9 cellular contexts compared by ENCODE assay signal in genomic region chr2:234257859-234258561, GRCh38.
A peak's percentile ranks its signal among the peaks of the same experiment; 100 is the strongest.
DNase-seq lines count a peak whose midpoint lies in the region; ATAC-seq, FAIRE-seq and TF ChIP-seq lines count a peak whose summit lies in the region.
"Had no signal": no experiment of that assay in that cellular context is flagged by ENCODE, and none has a peak within 500 bp of the region (broad histone marks: within the 10 kb centered on the region; RNA-seq: fewer than 3 reads in every experiment).

No MANE protein-coding gene starts in this region.

- no peak overlapping the region for H2AK5ac ChIP-seq in H1 (ENCODE audit: low read depth, low read length)

- in situ Hi-C loops in Panc1 (cut with HindIII; ENCODE audit: low pct_unique_long_range_greater_than_20kb, low sequenced_read_pairs), result no loop called here

- no peak overlapping the region for H3K56ac ChIP-seq in H1 (replicated peaks; ENCODE audit: insufficient read length, low read depth, low read length)

- no peak overlapping the region for H3K9ac ChIP-seq in H1 (replicated peaks in 1 of 4; ENCODE audit: extremely low read depth in 1 of 4, low read depth in 3 of 4, low read length in 3 of 4)

- H3K18ac ChIP-seq in H1 (ENCODE audit: extremely low read depth, low read length), result no peak overlapping the region

- H3K23me2 ChIP-seq in H1 (ENCODE audit: low read depth, low read length), result no peaks in the 10 kb centered on the region

- TF ChIP-seq CTCF in right atrium auricular region (IDR thresholded peaks at IDR 0.05) (peak in 1 of 2 donors; percentile 50), Panc1 (IDR thresholded peaks at IDR 0.05) (peak; percentile 82), H1 (IDR thresholded peaks at IDR 0.05; ENCODE audit: control extremely low read depth in 1 of 3, insufficient read depth in 1 of 3, low read depth in 1 of 3, low read length in 3 of 3) (peak; percentile 51 to 67 (median 56)), GM20000 (IDR thresholded peaks at IDR 0.05; ENCODE audit: extremely low read depth, missing control alignments) (no peak)

- H3K27ac ChIP-seq in right atrium auricular region (no peak overlapping the region), Panc1 (ENCODE audit: low read length) (peak overlapping the region; percentile 99), H1 (ENCODE audit: low read depth, low read length) (no peak overlapping the region)

- no peak overlapping the region for H2BK15ac ChIP-seq in H1 (ENCODE audit: low read length)

- POLR2A ChIA-PET in Panc1 (lab: Charles Lee), result interaction anchor here (0.5 kb wide), 2 partner anchors 397 to 805 kb away, joined by 3 to 8 read pairs; no protein-coding TSS in a partner anchor
- POLR2A ChIA-PET in H1 (lab: Charles Lee; ENCODE audit: partially characterized antibody), result interaction anchor here (0.8 kb wide), 1 partner anchor 10 kb away, joined by 3 read pairs; no protein-coding TSS in a partner anchor

- peak; percentile 46 to 67; a peak in 3 of 4 replicates for TF ChIP-seq RAD21 in H1 (IDR thresholded peaks at IDR 0.05 in 1 of 2, conservative IDR thresholded peaks at IDR 0.05 in 1 of 2; ENCODE audit: low read depth in 2 of 2, low read length in 2 of 2)

- H2BK120ac ChIP-seq in H1 (replicated peaks; ENCODE audit: low read depth, low read length), result no peak overlapping the region

- H3K4me2 ChIP-seq in H1 (ENCODE audit: insufficient read depth in 1 of 2, low read depth in 2 of 2, low read length in 2 of 2), result no peak overlapping the region

- no peak overlapping the region for H4K5ac ChIP-seq in H1 (ENCODE audit: insufficient read length, low read depth, low read length)

- no peak overlapping the region for H2BK12ac ChIP-seq in H1 (ENCODE audit: low read depth, low read length)

- no peak overlapping the region for H2BK5ac ChIP-seq in H1 (ENCODE audit: low read depth, low read length)

- intact Hi-C loops in Right ventricle myocardium inferior (cut with DNase I), result loop anchor here (10.0 kb wide), 1 partner anchor 123 kb away; no protein-coding TSS in a partner anchor
- intact Hi-C loops in Panc1 (cut with micrococcal nuclease; ENCODE audit: unreplicated experiment), result loop anchor here (5.0 kb wide), 3 partner anchors 121 to 281 kb away; no protein-coding TSS in a partner anchor

- DNase-seq in Right ventricle myocardium inferior (ENCODE audit: missing footprints) (no peak), right atrium auricular region (ENCODE audit: low spot score) (no peak), Panc1 (ENCODE audit: low read depth, low spot score) (peak; percentile 94), H1 (ENCODE audit: low read depth in 1 of 2, low spot score in 2 of 2) (peak; percentile 53 to 54), myocyte (ENCODE audit: low read depth) (peak; percentile 95), GM20000 (ENCODE audit: low spot score) (no peak)

- no peak overlapping the region for H3K23ac ChIP-seq in H1 (ENCODE audit: insufficient read length)

- no peak overlapping the region for H3K14ac ChIP-seq in H1 (ENCODE audit: insufficient read length)

- no peak for FAIRE-seq in H1 (lab: Jason Lieb, UNC)
- FAIRE-seq: GM12878 had no signal

- BruUV-seq in Panc1 (replicated peaks; lab: Mats Ljungman, UMichigan), result no TSS peak

- H2AFZ ChIP-seq in H1 (ENCODE audit: low read length), result peak overlapping the region; percentile 92

- H3K36me3 ChIP-seq in right atrium auricular region, result no peaks in the 10 kb centered on the region
- no peaks in the 10 kb centered on the region for H3K36me3 ChIP-seq in Panc1 (ENCODE audit: control insufficient read depth, insufficient read depth, low read length)
- no peaks in the 10 kb centered on the region for H3K36me3 ChIP-seq in H1 (ENCODE audit: control insufficient read depth in 2 of 4, insufficient read depth in 4 of 4, low read length in 3 of 4)

- ATAC-seq in Right ventricle myocardium inferior (peak; percentile 31), Panc1 (peak; percentile 98), HG03139 (IDR thresholded peaks at IDR 0.05; ENCODE audit: unreplicated experiment) (no peak), HG03460 (IDR thresholded peaks at IDR 0.05; ENCODE audit: unreplicated experiment) (no peak)
- ATAC-seq: GM12878 had no signal

- H3K4me3 ChIP-seq in right atrium auricular region (no peak overlapping the region), Panc1 (ENCODE audit: low read depth in 2 of 2, low read length in 2 of 2) (no peak overlapping the region), H1 (ENCODE audit: extremely low read depth in 1 of 4, insufficient read depth in 2 of 4, low read depth in 3 of 4, low read length in 4 of 4) (no peak overlapping the region)
- H3K4me3 ChIP-seq: GM12878 had no signal

- TF ChIP-seq POLR2A in H1 (IDR thresholded peaks at IDR 0.05; ENCODE audit: control extremely low read depth in 1 of 2, low read depth in 2 of 2, low read length in 2 of 2), result no peak

- no peaks in the 10 kb centered on the region for H3K79me1 ChIP-seq in H1 (ENCODE audit: low read depth, low read length)

- H3K4ac ChIP-seq in H1 (replicated peaks; ENCODE audit: insufficient read length, low read depth, low read length), result no peak overlapping the region

- H3K4me1 ChIP-seq in right atrium auricular region (no peaks in the 10 kb centered on the region), Panc1 (ENCODE audit: control insufficient read depth, insufficient read depth, low read length) (peaks cover 45% of the 10 kb centered on the region), H1 (replicated peaks in 1 of 4; ENCODE audit: control insufficient read depth in 3 of 4, insufficient read depth in 4 of 4, low read length in 3 of 4) (peaks cover 0 to 5% (median 0%) of the 10 kb centered on the region in 4 experiments; a peak in 2 of 7 replicates)

- H3K27me3 ChIP-seq in right atrium auricular region (no peaks in the 10 kb centered on the region), Panc1 (ENCODE audit: control insufficient read depth, insufficient read depth, low read length) (no peaks in the 10 kb centered on the region), H1 (replicated peaks in 1 of 4; ENCODE audit: control insufficient read depth in 3 of 4, extremely low read depth in 1 of 4, insufficient read depth in 3 of 4, low read length in 3 of 4) (no peaks in the 10 kb centered on the region)

- WGBS in H1 (ENCODE audit: extremely low coverage in 1 of 2, insufficient coverage in 1 of 2, insufficient read length in 1 of 2, insufficient replicate concordance in 2 of 2, low coverage in 1 of 2, low lambda C conversion rate in 2 of 2, missing lambda C conversion rate in 1 of 2), 2 experiments, result 73% methylated on average over 10 of the region's 10 CpGs; no CpG with 5 or more reads in 1 of the 2 experiments

- H4K20me1 ChIP-seq in H1 (replicated peaks in 1 of 2; ENCODE audit: control insufficient read depth in 1 of 2, insufficient read depth in 2 of 2, low read length in 2 of 2), result no peaks in the 10 kb centered on the region

- H3K79me2 ChIP-seq in H1 (ENCODE audit: control insufficient read depth in 1 of 2, insufficient read depth in 2 of 2, low read length in 2 of 2), result no peaks in the 10 kb centered on the region

- TF ChIP-seq EP300 in H1 (IDR thresholded peaks at IDR 0.05; ENCODE audit: borderline replicate concordance in 1 of 2, low read depth in 2 of 2, low read length in 2 of 2), result no peak

- H3K9me3 ChIP-seq in right atrium auricular region (no peaks in the 10 kb centered on the region), Panc1 (ENCODE audit: control insufficient read depth, insufficient read depth, low read depth, low read length) (peaks cover 23% of the 10 kb centered on the region; the same call in 1 of the 2 replicates), H1 (ENCODE audit: insufficient read depth in 2 of 2, low read depth in 1 of 2, low read length in 1 of 2) (no peaks in the 10 kb centered on the region)

- no peak overlapping the region for H4K91ac ChIP-seq in H1 (replicated peaks; ENCODE audit: insufficient read length, low read length)

- no peak overlapping the region for H4K8ac ChIP-seq in H1 (ENCODE audit: extremely low read depth, insufficient read depth, low read length)

- H2BK20ac ChIP-seq in H1 (ENCODE audit: low read length), result no peak overlapping the region

- CTCF ChIA-PET in Panc1 (lab: Charles Lee) (interaction anchor here (0.5 kb wide), 1 partner anchor 1510 kb away, joined by 4 read pairs; no protein-coding TSS in a partner anchor), H1 (lab: Charles Lee; ENCODE audit: partially characterized antibody) (interaction anchor here (0.6 to 2.3 kb wide), 10 partner anchors 9 to 127 kb away, joined by 3 to 8 read pairs (median 3); no protein-coding TSS in a partner anchor)

TF ChIP-seq in H1, 55 proteins besides CTCF, POLR2A, EP300 and RAD21:
- TF ChIP-seq TEAD4 (IDR thresholded peaks at IDR 0.05; ENCODE audit: low read depth, low read length) (0 out of 2 replicates have a peak, but pooled peaks have one; percentile 15), SIX5 (IDR thresholded peaks at IDR 0.05; ENCODE audit: low read depth, low read length) (no peak), TAF1 (IDR thresholded peaks at IDR 0.05; ENCODE audit: low read depth, low read length) (no peak), MAX (IDR thresholded peaks at IDR 0.05) (peak; percentile 76), NRF1 (IDR thresholded peaks at IDR 0.05; ENCODE audit: low read depth, low read length) (no peak), EZH2 (IDR thresholded peaks at IDR 0.05; ENCODE audit: low read depth, low read length, severe bottlenecking) (no peak), SIRT6 (IDR thresholded peaks at IDR 0.05; ENCODE audit: low read length) (no peak), CTBP2 (IDR thresholded peaks at IDR 0.05; ENCODE audit: borderline replicate concordance, insufficient read depth, insufficient read length, low read length) (no peak), JUND (IDR thresholded peaks at IDR 0.05; ENCODE audit: low read length) (no peak)

Comparison
In these comparisons a context has a peak if more than half of its experiments do, and no peak if none do; other contexts are left out.
1. ATAC-seq: peak in Right ventricle myocardium inferior (single experiment) and Panc1 (single experiment); none in HG03139 (single experiment) and HG03460 (single experiment).
2. DNase-seq: peak in Panc1 (single experiment), H1 (2 of 2) and myocyte (single experiment); none in Right ventricle myocardium inferior (single experiment), right atrium auricular region (single experiment) and GM20000 (single experiment).